13 cellular contexts compared by ENCODE assay signal in genomic region chr20:17957505-17958325, GRCh38. TPM values are rescaled to one million over a fixed set of nuclear protein-coding genes. Genes with fewer than 3 reads are reported as not detected.
DNase-seq lines count a peak whose midpoint lies in the region; ATAC-seq and TF ChIP-seq lines count a peak whose summit lies in the region.
"Had no signal": no experiment of that assay in that cellular context is flagged by ENCODE, and none has a peak within 500 bp of the region (broad histone marks: within the 10 kb centered on the region; RNA-seq: fewer than 3 reads in every experiment).

No MANE protein-coding gene starts in this region.

- peaks cover 67% of the 10 kb centered on the region for H3K4me1 Mint-ChIP-seq in T-helper 2 cell treated with Interferon-gamma antibody and Interleukin-4, amounts not matched to agents 5 μg/mL and 100 μg/mL, for 36 hours (ENCODE audit: low read depth)
- peaks cover 82% of the 10 kb centered on the region for H3K4me1 Mint-ChIP-seq in activated T-helper 1 cell treated with anti-CD3 and anti-CD28 coated beads, Interleukin-12 subunit alpha, Interleukin-12 subunit beta, Interleukin-2, Interleukin-4 antibody, amounts not matched to agents 30 ng/mL and 10 ng/mL and 1 ng/mL, durations not matched to agents 14 hours and 24 hours and 36 hours (ENCODE audit: low read depth)
- H3K4me1 Mint-ChIP-seq in stimulated activated memory B cell treated with anti-CD40 and anti-IgM and Interleukin-4, amounts not matched to agents 10 μg/mL and 1 μg/mL and 100 μg/mL, for 72 hours, result peaks cover 98% of the 10 kb centered on the region

- DNase-seq in T-helper 2 cell treated with Interferon-gamma antibody and Interleukin-4, amounts not matched to agents 5 μg/mL and 100 μg/mL, for 36 hours (ENCODE audit: low spot score), result no peak
- no peak for DNase-seq in T-helper 2 cell
- no peak for DNase-seq in activated T-helper 1 cell treated with anti-CD3 and anti-CD28 coated beads, Interleukin-12 subunit alpha, Interleukin-12 subunit beta, Interleukin-2, Interleukin-4 antibody, amounts not matched to agents 30 ng/mL and 10 ng/mL and 1 ng/mL, durations not matched to agents 14 hours and 24 hours and 36 hours (ENCODE audit: low spot score)
- peak; percentile 78 for DNase-seq in iris pigment epithelial cell (ENCODE audit: low read depth)
- no peak for DNase-seq in lower leg skin (ENCODE audit: low spot score in 2 of 2)
- DNase-seq in NCI-H446 treated with DMSO at 0.1 percent for 48 hours (lab: John Stamatoyannopoulos, UW), result no peak
- DNase-seq in AG20443 (ENCODE audit: low spot score), result no peak
- DNase-seq: 8988T; activated naive CD4-positive, alpha-beta T cell; mammary epithelial cell; NCI-H510A; stimulated activated CD4-positive, alpha-beta T cell treated with anti-CD3 and anti-CD28 coated beads, Interleukin-15, amount 100 ng/mL, for 24 hours had no signal

- no peak overlapping the region for H3K4me3 ChIP-seq in lower leg skin (ENCODE audit: low read depth, poor library complexity, severe bottlenecking)

- no peak for TF ChIP-seq POLR2A in lower leg skin (IDR thresholded peaks at IDR 0.05)

- peak overlapping the region; percentile 4 for H3K4me3 Mint-ChIP-seq in T-helper 2 cell treated with Interferon-gamma antibody and Interleukin-4, amounts not matched to agents 5 μg/mL and 100 μg/mL, for 36 hours
- H3K4me3 Mint-ChIP-seq in activated T-helper 1 cell treated with anti-CD3 and anti-CD28 coated beads, Interleukin-12 subunit alpha, Interleukin-12 subunit beta, Interleukin-2, Interleukin-4 antibody, amounts not matched to agents 30 ng/mL and 10 ng/mL and 1 ng/mL, durations not matched to agents 14 hours and 24 hours and 36 hours, result peak overlapping the region; percentile 26
- H3K4me3 Mint-ChIP-seq in stimulated activated memory B cell treated with anti-CD40 and anti-IgM and Interleukin-4, amounts not matched to agents 10 μg/mL and 1 μg/mL and 100 μg/mL, for 72 hours, result no peak overlapping the region

- no peak for ATAC-seq in stimulated activated memory B cell treated with anti-CD40 and anti-IgM and Interleukin-4, amounts not matched to agents 10 μg/mL and 1 μg/mL and 100 μg/mL, for 72 hours

- H3K27ac Mint-ChIP-seq in T-helper 2 cell treated with Interferon-gamma antibody and Interleukin-4, amounts not matched to agents 5 μg/mL and 100 μg/mL, for 36 hours, result peak overlapping the region; percentile 19
- H3K27ac Mint-ChIP-seq in activated T-helper 1 cell treated with anti-CD3 and anti-CD28 coated beads, Interleukin-12 subunit alpha, Interleukin-12 subunit beta, Interleukin-2, Interleukin-4 antibody, amounts not matched to agents 30 ng/mL and 10 ng/mL and 1 ng/mL, durations not matched to agents 14 hours and 24 hours and 36 hours, result peak overlapping the region; percentile 82
- peak overlapping the region; percentile 53 for H3K27ac Mint-ChIP-seq in stimulated activated memory B cell treated with anti-CD40 and anti-IgM and Interleukin-4, amounts not matched to agents 10 μg/mL and 1 μg/mL and 100 μg/mL, for 72 hours

- no peaks in the 10 kb centered on the region for H3K27me3 Mint-ChIP-seq in T-helper 2 cell treated with Interferon-gamma antibody and Interleukin-4, amounts not matched to agents 5 μg/mL and 100 μg/mL, for 36 hours (ENCODE audit: low read depth)
- no peaks in the 10 kb centered on the region for H3K27me3 Mint-ChIP-seq in activated T-helper 1 cell treated with anti-CD3 and anti-CD28 coated beads, Interleukin-12 subunit alpha, Interleukin-12 subunit beta, Interleukin-2, Interleukin-4 antibody, amounts not matched to agents 30 ng/mL and 10 ng/mL and 1 ng/mL, durations not matched to agents 14 hours and 24 hours and 36 hours (ENCODE audit: insufficient read depth)
- H3K27me3 Mint-ChIP-seq in stimulated activated memory B cell treated with anti-CD40 and anti-IgM and Interleukin-4, amounts not matched to agents 10 μg/mL and 1 μg/mL and 100 μg/mL, for 72 hours, result no peaks in the 10 kb centered on the region

- H3K9me3 Mint-ChIP-seq in T-helper 2 cell treated with Interferon-gamma antibody and Interleukin-4, amounts not matched to agents 5 μg/mL and 100 μg/mL, for 36 hours, result no peaks in the 10 kb centered on the region
- no peaks in the 10 kb centered on the region for H3K9me3 Mint-ChIP-seq in activated T-helper 1 cell treated with anti-CD3 and anti-CD28 coated beads, Interleukin-12 subunit alpha, Interleukin-12 subunit beta, Interleukin-2, Interleukin-4 antibody, amounts not matched to agents 30 ng/mL and 10 ng/mL and 1 ng/mL, durations not matched to agents 14 hours and 24 hours and 36 hours
- H3K9me3 Mint-ChIP-seq in stimulated activated memory B cell treated with anti-CD40 and anti-IgM and Interleukin-4, amounts not matched to agents 10 μg/mL and 1 μg/mL and 100 μg/mL, for 72 hours, result no peaks in the 10 kb centered on the region

- H3K36me3 Mint-ChIP-seq in T-helper 2 cell treated with Interferon-gamma antibody and Interleukin-4, amounts not matched to agents 5 μg/mL and 100 μg/mL, for 36 hours (ENCODE audit: low read depth), result peaks cover 63% of the 10 kb centered on the region
- peaks cover 59% of the 10 kb centered on the region for H3K36me3 Mint-ChIP-seq in activated T-helper 1 cell treated with anti-CD3 and anti-CD28 coated beads, Interleukin-12 subunit alpha, Interleukin-12 subunit beta, Interleukin-2, Interleukin-4 antibody, amounts not matched to agents 30 ng/mL and 10 ng/mL and 1 ng/mL, durations not matched to agents 14 hours and 24 hours and 36 hours (ENCODE audit: low read depth)
- H3K36me3 Mint-ChIP-seq in stimulated activated memory B cell treated with anti-CD40 and anti-IgM and Interleukin-4, amounts not matched to agents 10 μg/mL and 1 μg/mL and 100 μg/mL, for 72 hours, result peaks cover 62% of the 10 kb centered on the region

- WGBS in lower leg skin, 2 donors, result 71% methylated on average over 5 of the region's 5 CpGs

- TF ChIP-seq CTCF in lower leg skin (IDR thresholded peaks at IDR 0.05), result no peak

- intact Hi-C loops in activated T-helper 1 cell treated with anti-CD3 and anti-CD28 coated beads, Interleukin-12 subunit alpha, Interleukin-12 subunit beta, Interleukin-2, Interleukin-4 antibody, amounts not matched to agents 30 ng/mL and 10 ng/mL and 1 ng/mL, durations not matched to agents 14 hours and 24 hours and 36 hours (cut with micrococcal nuclease), result loop anchor here (2.0 kb wide), 1 partner anchor 61 kb away; no protein-coding TSS in a partner anchor
- intact Hi-C loops in lower leg skin (cut with DNase I; ENCODE audit: low total_unique reads), result no loop called here

RNA-seq across cellular contexts. Expression of gene SNX5, which starts 10.9 kb away (rescaled TPM):
- 238 and 248 TPM in 2 replicates for total RNA-seq in activated T-helper 1 cell treated with anti-CD3 and anti-CD28 coated beads, Interleukin-12 subunit alpha, Interleukin-12 subunit beta, Interleukin-2, Interleukin-4 antibody, amounts not matched to agents 30 ng/mL and 10 ng/mL and 1 ng/mL, durations not matched to agents 14 hours and 24 hours and 36 hours
- 10 to 100 TPM; 44.6 to 70.7 (median 66.0) TPM for total RNA-seq in lower leg skin

RNA-seq across cellular contexts. Expression of gene MGME1, which starts 11.1 kb away (rescaled TPM):
- total RNA-seq in activated T-helper 1 cell treated with anti-CD3 and anti-CD28 coated beads, Interleukin-12 subunit alpha, Interleukin-12 subunit beta, Interleukin-2, Interleukin-4 antibody, amounts not matched to agents 30 ng/mL and 10 ng/mL and 1 ng/mL, durations not matched to agents 14 hours and 24 hours and 36 hours, result 32.1 and 33.6 TPM in 2 replicates
- total RNA-seq in lower leg skin, result 10 to 100 TPM; 21.9 to 36.3 (median 33.5) TPM

Comparison
In these comparisons a context has a peak if more than half of its experiments do, and no peak if none do; other contexts are left out.
1. H3K27ac Mint-ChIP-seq: peak in every context shown above with its lines; median percentile 82 in activated T-helper 1 cell treated with anti-CD3 and anti-CD28 coated beads, Interleukin-12 subunit alpha, Interleukin-12 subunit beta, Interleukin-2, Interleukin-4 antibody, amounts not matched to agents 30 ng/mL and 10 ng/mL and 1 ng/mL, durations not matched to agents 14 hours and 24 hours and 36 hours; 53 in stimulated activated memory B cell treated with anti-CD40 and anti-IgM and Interleukin-4, amounts not matched to agents 10 μg/mL and 1 μg/mL and 100 μg/mL, for 72 hours; 19 in T-helper 2 cell treated with Interferon-gamma antibody and Interleukin-4, amounts not matched to agents 5 μg/mL and 100 μg/mL, for 36 hours.